Comparison of ENCODE assay signal across 13 cellular contexts in the genomic region with DNA sequence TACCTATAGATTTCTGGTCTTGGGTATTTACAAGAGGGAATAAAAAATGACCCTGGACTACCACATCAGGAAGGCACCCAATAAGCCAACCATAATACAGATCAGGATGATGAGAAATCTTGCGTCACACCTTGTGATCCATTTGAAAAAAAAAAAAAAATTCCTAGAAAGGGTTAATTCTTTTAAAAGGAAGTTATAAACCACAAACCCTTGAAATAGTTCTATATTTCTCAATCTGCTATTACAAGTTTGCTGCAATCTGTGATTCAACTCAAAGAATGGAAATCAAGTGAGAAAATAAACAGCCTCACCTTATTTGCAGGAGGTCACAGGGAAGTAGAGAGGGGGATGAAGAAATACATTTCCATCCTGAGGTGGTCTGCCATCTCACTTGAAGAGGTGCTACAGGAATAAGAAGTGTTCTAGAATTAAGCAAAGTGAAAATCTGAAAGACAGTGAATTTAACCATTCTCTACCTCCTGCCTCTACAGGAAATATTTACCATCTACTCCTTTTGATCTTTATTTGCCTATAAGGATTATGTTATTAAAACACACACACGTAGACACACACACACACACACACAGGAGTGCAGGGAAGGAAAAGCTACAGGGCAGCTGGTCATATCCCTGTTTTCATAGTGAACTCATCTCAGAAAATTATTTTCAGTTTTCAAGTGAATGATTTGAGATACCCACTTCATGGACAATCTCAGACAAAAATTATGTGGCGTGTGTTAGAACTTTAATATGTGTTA.
A peak's percentile ranks its signal among the peaks of the same experiment; 100 is the strongest.
DNase-seq lines count a peak whose midpoint lies in the region; ATAC-seq and TF ChIP-seq lines count a peak whose summit lies in the region.
"Had no signal": no experiment of that assay in that cellular context is flagged by ENCODE, and none has a peak within 500 bp of the region (broad histone marks: within the 10 kb centered on the region; RNA-seq: fewer than 3 reads in every experiment).

No MANE protein-coding gene starts in this region.

- intact Hi-C loops in Calu3 (cut with micrococcal nuclease; ENCODE audit: unreplicated experiment): no loop called here

- DNase-seq in Calu3 (no peak), NOMO-1 treated with dmso at 0.1 percent for 144 hours (lab: John Stamatoyannopoulos, UW; ENCODE audit: unreplicated experiment) (peak; percentile 60), choroid plexus epithelial cell (ENCODE audit: low read depth) (peak; percentile 82), lung microvascular endothelial cell (ENCODE audit: low read depth in 2 of 2) (peak; percentile 34 to 52), Ammon's horn (ENCODE audit: low spot score) (no peak), NCI-H187 treated with DMSO at 0.1 percent for 48 hours (lab: John Stamatoyannopoulos, UW) (no peak)
- DNase-seq in effector CD8-positive, alpha-beta T cell (lab: John Stamatoyannopoulos, UW): no peak
- DNase-seq: activated naive CD8-positive, alpha-beta T cell treated with anti-CD3 and anti-CD28 coated beads, Interleukin-2, amount 10 ng/mL, durations not matched to agents 7 days and 5 days; MM.1S; NCI-H446; Right ventricle myocardium superior; stimulated activated naive CD8-positive, alpha-beta T cell treated with anti-CD3 and anti-CD28 coated beads, Interleukin-15, amount 100 ng/mL, for 72 hours had no signal

- H3K27ac Mint-ChIP-seq in Calu3 (ENCODE audit: unreplicated experiment): peak overlapping the region; percentile 67
- H3K27ac Mint-ChIP-seq: activated naive CD8-positive, alpha-beta T cell treated with anti-CD3 and anti-CD28 coated beads, Interleukin-2, amount 10 ng/mL, durations not matched to agents 7 days and 5 days; stimulated activated naive CD8-positive, alpha-beta T cell treated with anti-CD3 and anti-CD28 coated beads, Interleukin-15, amount 100 ng/mL, for 72 hours had no signal

- H3K9me3 Mint-ChIP-seq in Calu3 (ENCODE audit: low read depth, unreplicated experiment): peaks cover 4% of the 10 kb centered on the region
- H3K9me3 Mint-ChIP-seq: activated naive CD8-positive, alpha-beta T cell treated with anti-CD3 and anti-CD28 coated beads, Interleukin-2, amount 10 ng/mL, durations not matched to agents 7 days and 5 days; stimulated activated naive CD8-positive, alpha-beta T cell treated with anti-CD3 and anti-CD28 coated beads, Interleukin-15, amount 100 ng/mL, for 72 hours had no signal

- BruUV-seq in Calu3 (replicated peaks; lab: Mats Ljungman, UMichigan): no TSS peak

- CTCF ChIA-PET in Calu3 (lab: Charles Lee): no interaction called here

- H3K4me3 Mint-ChIP-seq in Calu3 (ENCODE audit: low read depth, unreplicated experiment): no peak overlapping the region
- H3K4me3 Mint-ChIP-seq: activated naive CD8-positive, alpha-beta T cell treated with anti-CD3 and anti-CD28 coated beads, Interleukin-2, amount 10 ng/mL, durations not matched to agents 7 days and 5 days; stimulated activated naive CD8-positive, alpha-beta T cell treated with anti-CD3 and anti-CD28 coated beads, Interleukin-15, amount 100 ng/mL, for 72 hours had no signal

- TF ChIP-seq CTCF in Calu3 (IDR thresholded peaks at IDR 0.05; ENCODE audit: unreplicated experiment) (no peak), choroid plexus epithelial cell (conservative IDR thresholded peaks at IDR 0.05; ENCODE audit: low read depth, low read length) (no peak)

- H3K4me3 ChIP-seq in choroid plexus epithelial cell (ENCODE audit: low read depth, low read length): no peak overlapping the region

- no peaks in the 10 kb centered on the region for H3K36me3 Mint-ChIP-seq in Calu3 (ENCODE audit: insufficient read depth, unreplicated experiment)
- H3K36me3 Mint-ChIP-seq: activated naive CD8-positive, alpha-beta T cell treated with anti-CD3 and anti-CD28 coated beads, Interleukin-2, amount 10 ng/mL, durations not matched to agents 7 days and 5 days had no signal

- H3K27me3 Mint-ChIP-seq in Calu3 (ENCODE audit: unreplicated experiment): no peaks in the 10 kb centered on the region

- peaks cover 29% of the 10 kb centered on the region for H3K4me1 Mint-ChIP-seq in Calu3 (ENCODE audit: low read depth, unreplicated experiment)
- H3K4me1 Mint-ChIP-seq: activated naive CD8-positive, alpha-beta T cell treated with anti-CD3 and anti-CD28 coated beads, Interleukin-2, amount 10 ng/mL, durations not matched to agents 7 days and 5 days; stimulated activated naive CD8-positive, alpha-beta T cell treated with anti-CD3 and anti-CD28 coated beads, Interleukin-15, amount 100 ng/mL, for 72 hours had no signal

- no peak for ATAC-seq in HG03025 (IDR thresholded peaks at IDR 0.05; ENCODE audit: low FRiP score, unreplicated experiment)
- ATAC-seq: stimulated activated naive CD8-positive, alpha-beta T cell treated with anti-CD3 and anti-CD28 coated beads, Interleukin-15, amount 100 ng/mL, for 72 hours had no signal

Comparison
In these comparisons a context has a peak if more than half of its experiments do, and no peak if none do; other contexts are left out.
1. DNase-seq: peak in NOMO-1 treated with dmso at 0.1 percent for 144 hours (single experiment), choroid plexus epithelial cell (single experiment) and lung microvascular endothelial cell (2 of 2); none in Calu3 (single experiment), effector CD8-positive, alpha-beta T cell (single experiment), Ammon's horn (single experiment) and NCI-H187 treated with DMSO at 0.1 percent for 48 hours (single experiment).